In the genomic region with DNA sequence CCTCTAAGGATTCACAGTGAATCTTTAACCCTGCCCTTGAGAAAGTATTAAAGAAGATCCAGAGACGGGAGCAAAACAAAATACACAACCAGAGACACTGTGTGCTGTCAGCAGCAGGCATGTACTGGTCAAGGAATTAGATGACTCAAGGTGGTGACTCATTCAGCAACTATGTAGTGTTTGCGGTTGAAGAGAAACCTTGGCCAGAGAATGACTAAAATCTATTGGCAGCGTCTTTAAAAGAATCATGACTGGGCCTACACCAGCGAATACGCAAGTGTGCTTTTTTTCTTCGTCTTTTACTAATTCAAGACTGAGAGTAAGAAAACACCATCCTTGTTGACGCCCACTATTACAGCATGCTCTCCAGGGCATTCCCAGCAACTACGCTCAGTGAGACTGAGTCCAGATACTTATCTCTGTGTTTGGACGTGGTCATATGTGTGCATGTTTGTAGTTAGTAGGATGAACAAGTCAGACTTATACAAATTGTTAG, we compare ENCODE assay signal across 10 cellular contexts.
DNase-seq lines count a peak whose midpoint lies in the region; ATAC-seq and TF ChIP-seq lines count a peak whose summit lies in the region.
"Had no signal": no experiment of that assay in that cellular context is flagged by ENCODE, and none has a peak within 500 bp of the region (broad histone marks: within the 10 kb centered on the region; RNA-seq: fewer than 3 reads in every experiment).

No MANE protein-coding gene starts in this region.

- H3K4me1 ChIP-seq in heart left ventricle = peaks cover 0 to 14% (median 0%) of the 10 kb centered on the region in 12 donors

- 25 to 49% (median 40%) methylated on average over 9 of the region's 9 CpGs for WGBS in heart left ventricle, 4 donors

- H3K36me3 ChIP-seq in heart left ventricle = no peaks in the 10 kb centered on the region

- intact Hi-C loops in activated CD4-positive, alpha-beta memory T cell treated with anti-CD3 and anti-CD28 coated beads for 36 hours (cut with micrococcal nuclease) = loop anchor here (1.0 to 2.0 kb wide), 8 partner anchors 19 to 84 kb away; a partner anchor contains a TSS
- intact Hi-C loops in heart left ventricle (cut with DNase I) = loop anchor here in 1 of 10 donors (2.0 kb wide), 1 partner anchor 72 kb away; a partner anchor contains a TSS
- intact Hi-C loops in CD14-positive monocyte (cut with micrococcal nuclease) = no loop called here

- peaks cover 2% of the 10 kb centered on the region for H3K9me3 Mint-ChIP-seq in activated CD4-positive, alpha-beta memory T cell treated with anti-CD3 and anti-CD28 coated beads for 36 hours
- peaks cover 0 to 4% (median 0%) of the 10 kb centered on the region in 7 donors for H3K9me3 Mint-ChIP-seq in CD14-positive monocyte

- no peak overlapping the region for H3K4me3 Mint-ChIP-seq in activated CD4-positive, alpha-beta memory T cell treated with anti-CD3 and anti-CD28 coated beads for 36 hours
- H3K4me3 Mint-ChIP-seq in CD14-positive monocyte = no peak overlapping the region

- ATAC-seq in activated CD4-positive, CD25-positive, alpha-beta regulatory T cell treated with anti-CD3 and anti-CD28 coated beads, Interleukin-2, amount 50 U/mL, for 24 hours = peak; percentile 77 to 82
- peak; percentile 95 to 98 (median 97) for ATAC-seq in heart left ventricle

- H3K27me3 Mint-ChIP-seq in activated CD4-positive, alpha-beta memory T cell treated with anti-CD3 and anti-CD28 coated beads for 36 hours = no peaks in the 10 kb centered on the region
- peaks cover 0 to 2% (median under 1%) of the 10 kb centered on the region in 3 donors for H3K27me3 Mint-ChIP-seq in CD14-positive monocyte (ENCODE audit: low read depth in 3 of 3)

- peaks cover 20% of the 10 kb centered on the region for H3K4me1 Mint-ChIP-seq in activated CD4-positive, alpha-beta memory T cell treated with anti-CD3 and anti-CD28 coated beads for 36 hours (ENCODE audit: low read depth)
- H3K4me1 Mint-ChIP-seq in CD14-positive monocyte = no peaks in the 10 kb centered on the region

- no peaks in the 10 kb centered on the region for H3K9me3 ChIP-seq in heart left ventricle

- no peak for TF ChIP-seq CTCF in heart left ventricle (IDR thresholded peaks at IDR 0.05)
- no peak for TF ChIP-seq CTCF in CD14-positive monocyte (IDR thresholded peaks at IDR 0.05)

- no peaks in the 10 kb centered on the region for H3K27me3 ChIP-seq in heart left ventricle
- H3K27me3 ChIP-seq: dorsolateral prefrontal cortex had no signal

- H3K4me3 ChIP-seq in heart left ventricle = no peak overlapping the region
- H3K4me3 ChIP-seq: dorsolateral prefrontal cortex had no signal

- no peak for TF ChIP-seq POLR2A in heart left ventricle (IDR thresholded peaks at IDR 0.05)

- no peak for DNase-seq in activated CD4-positive, CD25-positive, alpha-beta regulatory T cell (lab: John Stamatoyannopoulos, UW)
- peak; percentile 97 for DNase-seq in H4 (ENCODE audit: low spot score)
- DNase-seq in HuH-7 (ENCODE audit: low spot score) = peak; percentile 9
- DNase-seq in activated CD4-positive, alpha-beta memory T cell treated with anti-CD3 and anti-CD28 coated beads for 36 hours = peak; percentile 63
- DNase-seq in heart left ventricle = peak in 4 of 5 donors; percentile 54 to 71 (median 65)
- peak; percentile 98 for DNase-seq in pulmonary artery endothelial cell (ENCODE audit: low read depth, low spot score)
- no peak for DNase-seq in CD14-positive monocyte (ENCODE audit: low spot score)

- CTCF ChIA-PET in activated CD4-positive, alpha-beta memory T cell treated with anti-CD3 and anti-CD28 coated beads for 36 hours (lab: Charles Lee) = interaction anchor here (0.8 to 1.7 kb wide), 5 partner anchors 20 to 85 kb away, joined by 3 to 7 read pairs (median 4); no protein-coding TSS in a partner anchor

- peak overlapping the region in 6 of 12 donors; percentile 4 to 77 (median 44) for H3K27ac ChIP-seq in heart left ventricle
- H3K27ac ChIP-seq: C4-2B had no signal

- peaks cover 2% of the 10 kb centered on the region for H3K36me3 Mint-ChIP-seq in activated CD4-positive, alpha-beta memory T cell treated with anti-CD3 and anti-CD28 coated beads for 36 hours
- H3K36me3 Mint-ChIP-seq in CD14-positive monocyte = no peaks in the 10 kb centered on the region

- peak overlapping the region; percentile 35 for H3K27ac Mint-ChIP-seq in activated CD4-positive, alpha-beta memory T cell treated with anti-CD3 and anti-CD28 coated beads for 36 hours
- peak overlapping the region in 3 of 7 donors; percentile 40 to 82 (median 47) for H3K27ac Mint-ChIP-seq in CD14-positive monocyte

- POLR2A ChIA-PET in activated CD4-positive, alpha-beta memory T cell treated with anti-CD3 and anti-CD28 coated beads for 36 hours (lab: Charles Lee) = interaction anchor here (0.8 to 1.5 kb wide), 3 partner anchors 14 to 122 kb away, joined by 4 to 5 read pairs (median 4); a partner anchor contains a TSS

Comparison
In these comparisons a context has a peak if more than half of its experiments do, and no peak if none do; other contexts are left out.
1. DNase-seq: peak in H4 (single experiment), HuH-7 (single experiment), activated CD4-positive, alpha-beta memory T cell treated with anti-CD3 and anti-CD28 coated beads for 36 hours (single experiment), heart left ventricle (4 of 5) and pulmonary artery endothelial cell (single experiment); none in activated CD4-positive, CD25-positive, alpha-beta regulatory T cell (0 of 4) and CD14-positive monocyte (single experiment).